Comparison of ENCODE assay signal across 24 cellular contexts in the genomic region with DNA sequence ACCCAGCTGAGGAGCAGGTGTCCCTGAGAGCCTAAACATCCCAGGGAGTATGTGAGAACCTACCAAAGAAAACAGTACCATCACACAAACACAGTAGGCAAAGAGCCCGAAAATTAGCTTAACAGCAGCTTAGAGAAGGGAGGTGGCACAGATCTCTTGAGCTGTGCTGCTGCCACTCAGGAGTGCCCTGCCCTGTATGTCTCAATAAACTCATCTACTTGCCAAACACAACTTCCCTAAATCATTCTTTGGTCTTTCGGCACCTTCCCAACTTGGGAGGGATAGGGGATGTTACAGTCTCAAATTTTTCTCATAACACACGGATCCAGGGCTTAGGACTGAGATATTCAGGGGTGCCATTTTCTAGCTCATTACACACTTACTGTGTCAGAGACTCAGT.
"Had no signal": no experiment of that assay in that cellular context is flagged by ENCODE, and none has a peak within 500 bp of the region (broad histone marks: within the 10 kb centered on the region; RNA-seq: fewer than 3 reads in every experiment).

No MANE protein-coding gene starts in this region.

- H3K27ac ChIP-seq: body of pancreas, cardiac muscle cell, heart right ventricle, thoracic aorta, upper lobe of left lung, VCaP had no signal

- ATAC-seq: body of pancreas; heart right ventricle; left cardiac atrium; mucosa of descending colon; stimulated activated naive B cell treated with anti-CD40 and anti-IgM and Interleukin-4, amounts not matched to agents 10 μg/mL and 1 μg/mL and 100 μg/mL, for 72 hours had no signal

- H3K4me3 Mint-ChIP-seq: activated naive CD4-positive, alpha-beta T cell treated with anti-CD3 and anti-CD28 coated beads, Interleukin-2, amount 50 U/mL, for 24 hours; dendritic cell treated with granulocyte-macrophage colony-stimulating factor and Interleukin-4, amounts not matched to agents 40 ng/mL and 50 ng/mL, for 4 days; neural crest cell; stimulated activated naive B cell treated with anti-CD40 and anti-IgM and Interleukin-4, amounts not matched to agents 10 μg/mL and 1 μg/mL and 100 μg/mL, for 72 hours had no signal

- DNase-seq: activated CD4-positive, alpha-beta T cell treated with anti-CD3 and anti-CD28 coated beads, Interleukin-2, amount 50 U/mL, for 1 hour; activated CD4-positive, CD25-positive, alpha-beta regulatory T cell treated with anti-CD3 and anti-CD28 coated beads, Interleukin-2, amount 50 U/mL, for 72 hours; activated gamma-delta T cell treated with Interleukin-2 at 50 U/mL for 16 hours; activated T-cell treated with anti-CD3 and anti-CD28 coated beads, Interleukin-2, amount 50 U/mL, for 1 hour; anterior cingulate cortex; body of pancreas; effector CD4-positive, alpha-beta T cell; foreskin fibroblast; heart right ventricle; islet precursor cell; left cardiac atrium; mesendoderm; mucosa of descending colon; retina; stimulated activated CD4-positive, alpha-beta T cell treated with anti-CD3 and anti-CD28 coated beads, Interleukin-2, amount 100 ng/mL, for 48 hours; stimulated activated CD8-positive, alpha-beta memory T cell treated with anti-CD3 and anti-CD28 coated beads, Interleukin-4, amount 100 ng/mL, for 48 hours; stimulated activated naive B cell treated with anti-CD40 and anti-IgM and Interleukin-4, amounts not matched to agents 10 μg/mL and 1 μg/mL and 100 μg/mL, for 72 hours; upper lobe of left lung had no signal

- H3K27me3 Mint-ChIP-seq: activated naive CD4-positive, alpha-beta T cell treated with anti-CD3 and anti-CD28 coated beads, Interleukin-2, amount 50 U/mL, for 24 hours; dendritic cell treated with granulocyte-macrophage colony-stimulating factor and Interleukin-4, amounts not matched to agents 40 ng/mL and 50 ng/mL, for 4 days; stimulated activated naive B cell treated with anti-CD40 and anti-IgM and Interleukin-4, amounts not matched to agents 10 μg/mL and 1 μg/mL and 100 μg/mL, for 72 hours had no signal

- H3K27ac Mint-ChIP-seq: activated naive CD4-positive, alpha-beta T cell treated with anti-CD3 and anti-CD28 coated beads, Interleukin-2, amount 50 U/mL, for 24 hours; dendritic cell treated with granulocyte-macrophage colony-stimulating factor and Interleukin-4, amounts not matched to agents 40 ng/mL and 50 ng/mL, for 4 days; stimulated activated naive B cell treated with anti-CD40 and anti-IgM and Interleukin-4, amounts not matched to agents 10 μg/mL and 1 μg/mL and 100 μg/mL, for 72 hours had no signal

- H3K4me1 ChIP-seq: body of pancreas, upper lobe of left lung had no signal

- H3K4me3 ChIP-seq: body of pancreas, cardiac muscle cell, heart right ventricle, mucosa of descending colon, thoracic aorta, upper lobe of left lung had no signal

- H3K36me3 ChIP-seq: cardiac muscle cell, thoracic aorta, upper lobe of left lung had no signal

- H3K4me1 Mint-ChIP-seq: activated naive CD4-positive, alpha-beta T cell treated with anti-CD3 and anti-CD28 coated beads, Interleukin-2, amount 50 U/mL, for 24 hours; neural crest cell had no signal

- H3K9me3 ChIP-seq: mucosa of descending colon, thoracic aorta had no signal

- H3K27me3 ChIP-seq: body of pancreas, cardiac muscle cell, heart right ventricle, upper lobe of left lung had no signal
